19 cellular contexts compared by ENCODE assay signal in genomic region chr2:186645999-186646398, GRCh38.
"Had no signal": no experiment of that assay in that cellular context is flagged by ENCODE, and none has a peak within 500 bp of the region (broad histone marks: within the 10 kb centered on the region; RNA-seq: fewer than 3 reads in every experiment).

No MANE protein-coding gene starts in this region.

- H3K27ac ChIP-seq: dorsolateral prefrontal cortex, epithelial cell of prostate, heart right ventricle, neutrophil, sigmoid colon, spleen, thoracic aorta, upper lobe of left lung had no signal

- H3K9me3 ChIP-seq: heart right ventricle, neutrophil, sigmoid colon, spleen, thoracic aorta, upper lobe of left lung had no signal

- DNase-seq: activated CD4-positive, alpha-beta T cell treated with anti-CD3 and anti-CD28 coated beads, Interleukin-2, amount 50 U/mL, for 4 hours; activated gamma-delta T cell treated with Interleukin-2 at 50 U/mL for 16 hours; activated T-cell treated with anti-CD3 and anti-CD28 coated beads for 4 hours; amniotic stem cell; dorsolateral prefrontal cortex; endodermal cell; heart right ventricle; immature natural killer cell; mesendoderm; natural killer cell; sigmoid colon; spleen; stimulated activated CD4-positive, alpha-beta T cell treated with anti-CD3 and anti-CD28 coated beads, Interleukin-4, amount 100 ng/mL, for 4 hours; upper lobe of left lung had no signal

- H3K4me3 ChIP-seq: dorsolateral prefrontal cortex, heart right ventricle, sigmoid colon, spleen, thoracic aorta, upper lobe of left lung had no signal

- ATAC-seq: activated naive CD4-positive, alpha-beta T cell treated with anti-CD3 and anti-CD28 coated beads, Interleukin-2, amount 50 U/mL, for 72 hours; heart right ventricle; natural killer cell; stimulated activated memory B cell treated with anti-CD40 and anti-IgM and Interleukin-4, amounts not matched to agents 10 μg/mL and 1 μg/mL and 100 μg/mL, for 72 hours had no signal

- H3K4me1 ChIP-seq: sigmoid colon, spleen, upper lobe of left lung had no signal

- H3K27me3 ChIP-seq: dorsolateral prefrontal cortex, heart right ventricle, neutrophil, sigmoid colon, spleen, upper lobe of left lung had no signal
